Comparison of ENCODE assay signal across 8 cellular contexts in the genomic region with DNA sequence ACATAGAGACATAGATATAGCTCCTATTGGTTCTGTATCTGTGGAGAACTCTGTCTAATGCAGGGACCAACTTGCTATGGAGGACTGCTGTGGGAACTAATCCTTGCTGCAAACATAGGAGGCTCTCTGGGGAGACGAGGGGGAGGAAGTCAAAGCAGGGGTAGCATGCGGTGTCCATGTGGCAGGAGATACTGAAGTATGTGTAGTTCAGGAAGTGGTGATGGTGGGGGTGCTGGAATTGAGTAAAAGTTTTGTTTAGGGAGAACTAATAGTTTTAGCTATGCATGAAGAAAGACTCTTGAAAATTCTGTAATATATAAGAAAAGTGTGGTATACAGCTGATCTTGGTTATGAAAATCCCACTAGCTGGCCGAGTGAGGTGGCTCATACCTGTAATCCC.
A peak's percentile ranks its signal among the peaks of the same experiment; 100 is the strongest.
DNase-seq lines count a peak whose midpoint lies in the region; ATAC-seq, FAIRE-seq and TF ChIP-seq lines count a peak whose summit lies in the region.

No MANE protein-coding gene starts in this region.

- H3K36me3 Mint-ChIP-seq in natural killer cell: no peaks in the 10 kb centered on the region

- peaks cover 72 to 79% of the 10 kb centered on the region in 2 donors for H3K4me1 Mint-ChIP-seq in natural killer cell

- no peaks in the 10 kb centered on the region for H3K36me3 ChIP-seq in left ventricle myocardium inferior

- H3K27ac ChIP-seq in left ventricle myocardium inferior (replicated peaks): no peak overlapping the region

- peak; percentile 86 for FAIRE-seq in GM18507 (lab: Jason Lieb, UNC)

- peak; percentile 54 for ATAC-seq in HG03064 (IDR thresholded peaks at IDR 0.05; ENCODE audit: low read depth, unreplicated experiment)
- peak; percentile 52 to 78 (median 73) for ATAC-seq in natural killer cell

- H3K4me3 Mint-ChIP-seq in natural killer cell: peak overlapping the region; percentile 79

- TF ChIP-seq CTCF in natural killer cell (IDR thresholded peaks at IDR 0.05) (no peak), left ventricle myocardium inferior (IDR thresholded peaks at IDR 0.05; ENCODE audit: borderline replicate concordance) (no peak)

- intact Hi-C loops in natural killer cell (cut with micrococcal nuclease): no loop called here
- intact Hi-C loops in left ventricle myocardium inferior (cut with micrococcal nuclease): no loop called here

- no peaks in the 10 kb centered on the region for H3K27me3 Mint-ChIP-seq in natural killer cell (ENCODE audit: low read depth in 2 of 2)

- no peak overlapping the region for H3K4me3 ChIP-seq in left ventricle myocardium inferior

- H3K9me3 ChIP-seq in left ventricle myocardium inferior (replicated peaks): no peaks in the 10 kb centered on the region

- peaks cover 5% of the 10 kb centered on the region for H3K4me1 ChIP-seq in left ventricle myocardium inferior

- DNase-seq in GM18507 (ENCODE audit: extremely low spot score, insufficient read length, low read depth): no peak
- peak; percentile 16 to 24 for DNase-seq in activated CD4-positive, alpha-beta T cell treated with anti-CD3 and anti-CD28 coated beads, Interleukin-2, amount 50 U/mL, for 4 hours
- DNase-seq in natural killer cell: no peak
- no peak for DNase-seq in activated gamma-delta T cell treated with Interleukin-2 at 50 U/mL for 16 hours
- DNase-seq in effector CD8-positive, alpha-beta T cell (lab: John Stamatoyannopoulos, UW): no peak
- no peak for DNase-seq in left ventricle myocardium inferior
- DNase-seq in HPDE6-E6E7 (ENCODE audit: extremely low spot score): no peak

- H3K27me3 ChIP-seq in left ventricle myocardium inferior (ENCODE audit: low read depth): no peaks in the 10 kb centered on the region

- H3K27ac Mint-ChIP-seq in natural killer cell: peak overlapping the region; percentile 96 to 99

- no peaks in the 10 kb centered on the region for H3K9me3 Mint-ChIP-seq in natural killer cell

Comparison
In these comparisons a context has a peak if more than half of its experiments do, and no peak if none do; other contexts are left out.
1. DNase-seq: peak in activated CD4-positive, alpha-beta T cell treated with anti-CD3 and anti-CD28 coated beads, Interleukin-2, amount 50 U/mL, for 4 hours (2 of 2); none in GM18507 (single experiment), natural killer cell (single experiment), activated gamma-delta T cell treated with Interleukin-2 at 50 U/mL for 16 hours (single experiment), effector CD8-positive, alpha-beta T cell (single experiment), left ventricle myocardium inferior (single experiment) and HPDE6-E6E7 (single experiment).